ENCODE assay signal across 2 cellular contexts in the genomic region with DNA sequence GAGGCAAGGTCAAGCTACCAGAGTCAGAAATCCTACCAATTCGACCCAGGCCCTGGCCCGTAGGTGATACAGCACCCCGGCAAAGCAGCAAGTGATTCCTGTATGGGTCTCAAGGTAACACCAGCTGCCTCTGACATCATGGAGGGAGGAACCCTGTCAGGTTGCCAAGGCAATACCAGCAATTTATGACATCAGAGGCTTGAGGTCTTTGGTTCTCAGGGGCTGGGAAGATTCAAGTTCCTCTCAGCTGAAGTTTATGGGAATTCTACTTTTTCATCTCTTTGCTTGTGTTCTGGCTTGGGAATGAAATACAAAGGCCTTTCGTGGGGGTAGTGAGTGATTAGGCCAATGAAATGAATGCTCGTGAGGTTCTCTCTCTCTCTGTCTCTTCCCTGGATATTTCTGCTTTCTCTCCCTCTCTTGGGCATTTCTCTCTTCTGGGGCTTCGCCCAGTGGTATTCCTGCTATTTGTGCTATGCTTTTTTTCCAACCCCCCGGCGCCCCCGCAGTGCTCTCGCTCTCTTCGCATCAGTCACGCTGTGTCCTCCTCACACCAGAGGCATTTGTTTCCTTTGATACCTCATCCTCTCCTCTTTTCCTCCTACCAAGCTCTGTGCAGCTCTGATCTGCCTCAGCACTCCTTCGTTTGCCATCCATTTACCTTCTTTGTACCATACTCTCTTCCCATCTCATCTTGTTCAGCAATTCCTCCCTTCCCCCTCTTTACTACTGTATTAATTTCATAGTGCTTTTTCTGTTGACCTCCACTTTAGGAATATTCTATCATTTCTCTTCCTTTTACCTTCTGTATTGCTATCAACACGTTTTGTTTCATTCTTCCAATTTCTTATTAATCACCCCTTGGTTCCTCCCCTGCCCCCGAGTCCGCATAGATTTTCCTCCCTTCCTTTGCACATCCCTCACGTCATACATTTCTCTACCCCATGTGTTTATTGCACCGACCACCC.
TF ChIP-seq lines count a peak whose summit lies in the region.

No MANE protein-coding gene starts in this region.

TF ChIP-seq in IMR-90, 13 proteins besides CTCF, POLR2A, EP300 and RAD21:
- TF ChIP-seq MXI1 (IDR thresholded peaks at IDR 0.05; ENCODE audit: borderline replicate concordance, low read depth, low read length): no peak
- no peak for TF ChIP-seq MAFK (IDR thresholded peaks at IDR 0.05; ENCODE audit: low read depth, low read length)
- 0 out of 2 replicates have a peak, but pooled peaks have one; percentile 29 for TF ChIP-seq BHLHE40 (IDR thresholded peaks at IDR 0.05; ENCODE audit: low read depth, low read length)
- TF ChIP-seq RCOR1 (IDR thresholded peaks at IDR 0.05; ENCODE audit: insufficient replicate concordance, low read length): no peak

TF ChIP-seq in K562, 482 proteins besides CTCF, POLR2A, EP300 and RAD21:
- TF ChIP-seq CREM (IDR thresholded peaks at IDR 0.05; ENCODE audit: low read depth): peak; percentile 68
- TF ChIP-seq SRSF7 (optimal IDR thresholded peaks at IDR 0.05; ENCODE audit: low read depth, low read length): no peak
- TF ChIP-seq, protein P1, sequence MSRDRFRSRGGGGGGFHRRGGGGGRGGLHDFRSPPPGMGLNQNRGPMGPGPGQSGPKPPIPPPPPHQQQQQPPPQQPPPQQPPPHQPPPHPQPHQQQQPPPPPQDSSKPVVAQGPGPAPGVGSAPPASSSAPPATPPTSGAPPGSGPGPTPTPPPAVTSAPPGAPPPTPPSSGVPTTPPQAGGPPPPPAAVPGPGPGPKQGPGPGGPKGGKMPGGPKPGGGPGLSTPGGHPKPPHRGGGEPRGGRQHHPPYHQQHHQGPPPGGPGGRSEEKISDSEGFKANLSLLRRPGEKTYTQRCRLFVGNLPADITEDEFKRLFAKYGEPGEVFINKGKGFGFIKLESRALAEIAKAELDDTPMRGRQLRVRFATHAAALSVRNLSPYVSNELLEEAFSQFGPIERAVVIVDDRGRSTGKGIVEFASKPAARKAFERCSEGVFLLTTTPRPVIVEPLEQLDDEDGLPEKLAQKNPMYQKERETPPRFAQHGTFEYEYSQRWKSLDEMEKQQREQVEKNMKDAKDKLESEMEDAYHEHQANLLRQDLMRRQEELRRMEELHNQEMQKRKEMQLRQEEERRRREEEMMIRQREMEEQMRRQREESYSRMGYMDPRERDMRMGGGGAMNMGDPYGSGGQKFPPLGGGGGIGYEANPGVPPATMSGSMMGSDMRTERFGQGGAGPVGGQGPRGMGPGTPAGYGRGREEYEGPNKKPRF (IDR thresholded peaks at IDR 0.05; ENCODE audit: low read depth, low read length): no peak
- TF ChIP-seq SMARCC2 (IDR thresholded peaks at IDR 0.05; ENCODE audit: low read depth): no peak
- no peak for TF ChIP-seq ZNF232 (CRISPR knock-in tag; IDR thresholded peaks at IDR 0.05)
- TF ChIP-seq, protein P2, sequence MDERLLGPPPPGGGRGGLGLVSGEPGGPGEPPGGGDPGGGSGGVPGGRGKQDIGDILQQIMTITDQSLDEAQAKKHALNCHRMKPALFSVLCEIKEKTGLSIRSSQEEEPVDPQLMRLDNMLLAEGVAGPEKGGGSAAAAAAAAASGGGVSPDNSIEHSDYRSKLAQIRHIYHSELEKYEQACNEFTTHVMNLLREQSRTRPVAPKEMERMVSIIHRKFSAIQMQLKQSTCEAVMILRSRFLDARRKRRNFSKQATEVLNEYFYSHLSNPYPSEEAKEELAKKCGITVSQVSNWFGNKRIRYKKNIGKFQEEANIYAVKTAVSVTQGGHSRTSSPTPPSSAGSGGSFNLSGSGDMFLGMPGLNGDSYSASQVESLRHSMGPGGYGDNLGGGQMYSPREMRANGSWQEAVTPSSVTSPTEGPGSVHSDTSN (CRISPR knock-in tag; IDR thresholded peaks at IDR 0.05; ENCODE audit: low read depth): no peak
- TF ChIP-seq, protein P2 (tag; conservative IDR thresholded peaks at IDR 0.05; ENCODE audit: low read depth): 0 out of 2 replicates have a peak, but pooled peaks have one; percentile 12
- no peak for TF ChIP-seq THRAP3 (IDR thresholded peaks at IDR 0.05; ENCODE audit: borderline replicate concordance)
- no peak for TF ChIP-seq ADNP (tag; IDR thresholded peaks at IDR 0.05)
- TF ChIP-seq RFX1 (IDR thresholded peaks at IDR 0.05): peak; percentile 76
- TF ChIP-seq, protein P3, sequence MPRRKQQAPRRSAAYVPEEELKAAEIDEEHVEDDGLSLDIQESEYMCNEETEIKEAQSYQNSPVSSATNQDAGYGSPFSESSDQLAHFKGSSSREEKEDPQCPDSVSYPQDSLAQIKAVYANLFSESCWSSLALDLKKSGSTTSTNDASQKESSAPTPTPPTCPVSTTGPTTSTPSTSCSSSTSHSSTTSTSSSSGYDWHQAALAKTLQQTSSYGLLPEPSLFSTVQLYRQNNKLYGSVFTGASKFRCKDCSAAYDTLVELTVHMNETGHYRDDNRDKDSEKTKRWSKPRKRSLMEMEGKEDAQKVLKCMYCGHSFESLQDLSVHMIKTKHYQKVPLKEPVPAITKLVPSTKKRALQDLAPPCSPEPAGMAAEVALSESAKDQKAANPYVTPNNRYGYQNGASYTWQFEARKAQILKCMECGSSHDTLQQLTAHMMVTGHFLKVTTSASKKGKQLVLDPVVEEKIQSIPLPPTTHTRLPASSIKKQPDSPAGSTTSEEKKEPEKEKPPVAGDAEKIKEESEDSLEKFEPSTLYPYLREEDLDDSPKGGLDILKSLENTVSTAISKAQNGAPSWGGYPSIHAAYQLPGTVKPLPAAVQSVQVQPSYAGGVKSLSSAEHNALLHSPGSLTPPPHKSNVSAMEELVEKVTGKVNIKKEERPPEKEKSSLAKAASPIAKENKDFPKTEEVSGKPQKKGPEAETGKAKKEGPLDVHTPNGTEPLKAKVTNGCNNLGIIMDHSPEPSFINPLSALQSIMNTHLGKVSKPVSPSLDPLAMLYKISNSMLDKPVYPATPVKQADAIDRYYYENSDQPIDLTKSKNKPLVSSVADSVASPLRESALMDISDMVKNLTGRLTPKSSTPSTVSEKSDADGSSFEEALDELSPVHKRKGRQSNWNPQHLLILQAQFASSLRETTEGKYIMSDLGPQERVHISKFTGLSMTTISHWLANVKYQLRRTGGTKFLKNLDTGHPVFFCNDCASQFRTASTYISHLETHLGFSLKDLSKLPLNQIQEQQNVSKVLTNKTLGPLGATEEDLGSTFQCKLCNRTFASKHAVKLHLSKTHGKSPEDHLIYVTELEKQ (CRISPR knock-in tag; IDR thresholded peaks at IDR 0.05): no peak
- no peak for TF ChIP-seq SMAD1 (IDR thresholded peaks at IDR 0.05; ENCODE audit: low read depth, low read length, partially characterized antibody)
- TF ChIP-seq ARID2 (IDR thresholded peaks at IDR 0.05): no peak
- no peak for TF ChIP-seq ZNF584 (CRISPR knock-in tag; IDR thresholded peaks at IDR 0.05; ENCODE audit: low read depth)
- TF ChIP-seq ZNF12 (CRISPR knock-in tag; IDR thresholded peaks at IDR 0.05): no peak
- no peak for TF ChIP-seq HDAC6 (IDR thresholded peaks at IDR 0.05; ENCODE audit: low read depth, low read length)
- TF ChIP-seq TAL1 (IDR thresholded peaks at IDR 0.05): no peak
- TF ChIP-seq JUN (IDR thresholded peaks at IDR 0.05; ENCODE audit: borderline replicate concordance, low read depth, low read length): no peak
- TF ChIP-seq JUN (CRISPR knock-in tag; IDR thresholded peaks at IDR 0.05; ENCODE audit: borderline replicate concordance): no peak
- no peak for TF ChIP-seq DIDO1 (tag; IDR thresholded peaks at IDR 0.05; ENCODE audit: low read depth)
- no peak for TF ChIP-seq JUNB (CRISPR knock-in tag; conservative IDR thresholded peaks at IDR 0.05)
- no peak for TF ChIP-seq NR2C1 (IDR thresholded peaks at IDR 0.05)
- no peak for TF ChIP-seq NR2C1 (tag; IDR thresholded peaks at IDR 0.05)
- no peak for TF ChIP-seq E2F3 (CRISPR knock-in tag; IDR thresholded peaks at IDR 0.05)
- TF ChIP-seq, protein P4, sequence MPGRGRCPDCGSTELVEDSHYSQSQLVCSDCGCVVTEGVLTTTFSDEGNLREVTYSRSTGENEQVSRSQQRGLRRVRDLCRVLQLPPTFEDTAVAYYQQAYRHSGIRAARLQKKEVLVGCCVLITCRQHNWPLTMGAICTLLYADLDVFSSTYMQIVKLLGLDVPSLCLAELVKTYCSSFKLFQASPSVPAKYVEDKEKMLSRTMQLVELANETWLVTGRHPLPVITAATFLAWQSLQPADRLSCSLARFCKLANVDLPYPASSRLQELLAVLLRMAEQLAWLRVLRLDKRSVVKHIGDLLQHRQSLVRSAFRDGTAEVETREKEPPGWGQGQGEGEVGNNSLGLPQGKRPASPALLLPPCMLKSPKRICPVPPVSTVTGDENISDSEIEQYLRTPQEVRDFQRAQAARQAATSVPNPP (IDR thresholded peaks at IDR 0.05; ENCODE audit: borderline replicate concordance, insufficient read depth, insufficient read length): no peak
- TF ChIP-seq, protein P5, sequence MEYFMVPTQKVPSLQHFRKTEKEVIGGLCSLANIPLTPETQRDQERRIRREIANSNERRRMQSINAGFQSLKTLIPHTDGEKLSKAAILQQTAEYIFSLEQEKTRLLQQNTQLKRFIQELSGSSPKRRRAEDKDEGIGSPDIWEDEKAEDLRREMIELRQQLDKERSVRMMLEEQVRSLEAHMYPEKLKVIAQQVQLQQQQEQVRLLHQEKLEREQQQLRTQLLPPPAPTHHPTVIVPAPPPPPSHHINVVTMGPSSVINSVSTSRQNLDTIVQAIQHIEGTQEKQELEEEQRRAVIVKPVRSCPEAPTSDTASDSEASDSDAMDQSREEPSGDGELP (CRISPR knock-in tag; IDR thresholded peaks at IDR 0.05; ENCODE audit: borderline replicate concordance): 0 out of 2 replicates have a peak, but pooled peaks have one; percentile 14
- no peak for TF ChIP-seq FOXA1 (IDR thresholded peaks at IDR 0.05; ENCODE audit: borderline replicate concordance)
- TF ChIP-seq, protein P6, sequence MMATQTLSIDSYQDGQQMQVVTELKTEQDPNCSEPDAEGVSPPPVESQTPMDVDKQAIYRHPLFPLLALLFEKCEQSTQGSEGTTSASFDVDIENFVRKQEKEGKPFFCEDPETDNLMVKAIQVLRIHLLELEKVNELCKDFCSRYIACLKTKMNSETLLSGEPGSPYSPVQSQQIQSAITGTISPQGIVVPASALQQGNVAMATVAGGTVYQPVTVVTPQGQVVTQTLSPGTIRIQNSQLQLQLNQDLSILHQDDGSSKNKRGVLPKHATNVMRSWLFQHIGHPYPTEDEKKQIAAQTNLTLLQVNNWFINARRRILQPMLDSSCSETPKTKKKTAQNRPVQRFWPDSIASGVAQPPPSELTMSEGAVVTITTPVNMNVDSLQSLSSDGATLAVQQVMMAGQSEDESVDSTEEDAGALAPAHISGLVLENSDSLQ (IDR thresholded peaks at IDR 0.05): peak; percentile 83
- TF ChIP-seq, protein P7, sequence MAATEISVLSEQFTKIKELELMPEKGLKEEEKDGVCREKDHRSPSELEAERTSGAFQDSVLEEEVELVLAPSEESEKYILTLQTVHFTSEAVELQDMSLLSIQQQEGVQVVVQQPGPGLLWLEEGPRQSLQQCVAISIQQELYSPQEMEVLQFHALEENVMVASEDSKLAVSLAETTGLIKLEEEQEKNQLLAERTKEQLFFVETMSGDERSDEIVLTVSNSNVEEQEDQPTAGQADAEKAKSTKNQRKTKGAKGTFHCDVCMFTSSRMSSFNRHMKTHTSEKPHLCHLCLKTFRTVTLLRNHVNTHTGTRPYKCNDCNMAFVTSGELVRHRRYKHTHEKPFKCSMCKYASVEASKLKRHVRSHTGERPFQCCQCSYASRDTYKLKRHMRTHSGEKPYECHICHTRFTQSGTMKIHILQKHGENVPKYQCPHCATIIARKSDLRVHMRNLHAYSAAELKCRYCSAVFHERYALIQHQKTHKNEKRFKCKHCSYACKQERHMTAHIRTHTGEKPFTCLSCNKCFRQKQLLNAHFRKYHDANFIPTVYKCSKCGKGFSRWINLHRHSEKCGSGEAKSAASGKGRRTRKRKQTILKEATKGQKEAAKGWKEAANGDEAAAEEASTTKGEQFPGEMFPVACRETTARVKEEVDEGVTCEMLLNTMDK (IDR thresholded peaks at IDR 0.05; ENCODE audit: borderline replicate concordance, insufficient read depth, low read depth, low read length, poor library complexity, severe bottlenecking): no peak
- no peak for TF ChIP-seq POLR2B (IDR thresholded peaks at IDR 0.05; ENCODE audit: low read depth, partially characterized antibody)
- TF ChIP-seq MYBL2 (IDR thresholded peaks at IDR 0.05; ENCODE audit: low read depth): no peak
- no peak for TF ChIP-seq MYBL2 (CRISPR knock-in tag; IDR thresholded peaks at IDR 0.05; ENCODE audit: borderline replicate concordance)
- peak; percentile 37; the same call in 1 of the 2 replicates for TF ChIP-seq ATF7 (IDR thresholded peaks at IDR 0.05)
- TF ChIP-seq NONO (IDR thresholded peaks at IDR 0.05; ENCODE audit: low read depth in 2 of 2, low read length in 1 of 2): no peak
- TF ChIP-seq, protein P8, sequence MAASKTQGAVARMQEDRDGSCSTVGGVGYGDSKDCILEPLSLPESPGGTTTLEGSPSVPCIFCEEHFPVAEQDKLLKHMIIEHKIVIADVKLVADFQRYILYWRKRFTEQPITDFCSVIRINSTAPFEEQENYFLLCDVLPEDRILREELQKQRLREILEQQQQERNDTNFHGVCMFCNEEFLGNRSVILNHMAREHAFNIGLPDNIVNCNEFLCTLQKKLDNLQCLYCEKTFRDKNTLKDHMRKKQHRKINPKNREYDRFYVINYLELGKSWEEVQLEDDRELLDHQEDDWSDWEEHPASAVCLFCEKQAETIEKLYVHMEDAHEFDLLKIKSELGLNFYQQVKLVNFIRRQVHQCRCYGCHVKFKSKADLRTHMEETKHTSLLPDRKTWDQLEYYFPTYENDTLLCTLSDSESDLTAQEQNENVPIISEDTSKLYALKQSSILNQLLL (CRISPR knock-in tag; IDR thresholded peaks at IDR 0.05; ENCODE audit: borderline replicate concordance): no peak
- no peak for TF ChIP-seq ZNF431 (CRISPR knock-in tag; IDR thresholded peaks at IDR 0.05)
- no peak for TF ChIP-seq TEAD1 (CRISPR knock-in tag; IDR thresholded peaks at IDR 0.05)
- no peak for TF ChIP-seq ATF1 (CRISPR knock-in tag; IDR thresholded peaks at IDR 0.05)
- TF ChIP-seq ATF1 (tag; IDR thresholded peaks at IDR 0.05): peak; percentile 33
